Comparison of ENCODE assay signal across 11 cellular contexts in genomic region chr3:20049275-20049674, GRCh38. TPM values are rescaled to one million over a fixed set of nuclear protein-coding genes. Genes with fewer than 3 reads are reported as not detected.
A peak's percentile ranks its signal among the peaks of the same experiment; 100 is the strongest.
DNase-seq lines count a peak whose midpoint lies in the region; ATAC-seq lines count a peak whose summit lies in the region.
"Had no signal": no experiment of that assay in that cellular context is flagged by ENCODE, and none has a peak within 500 bp of the region (broad histone marks: within the 10 kb centered on the region; RNA-seq: fewer than 3 reads in every experiment).

No MANE protein-coding gene starts in this region.

- WGBS in GM23248 (ENCODE audit: low coverage in 1 of 2, low lambda C conversion rate in 2 of 2, missing lambda C conversion rate in 2 of 2), 2 experiments = 72 to 75% methylated on average over 7 of the region's 7 CpGs

- H3K27me3 ChIP-seq in GM23248 (replicated peaks; ENCODE audit: insufficient read depth) = no peaks in the 10 kb centered on the region

- DNase-seq in CD1c-positive myeloid dendritic cell (ENCODE audit: extremely low spot score) (peak; percentile 41), NAMALWA (ENCODE audit: low spot score) (peak; percentile 48), UCSD-AML1 (lab: John Stamatoyannopoulos, UW; ENCODE audit: unreplicated experiment) (no peak), D341Med (ENCODE audit: low spot score) (no peak), GM23248 (no peak)
- no peak for DNase-seq in activated T-cell treated with anti-CD3 and anti-CD28 coated beads, Interleukin-2, amount 50 U/mL, for 1 hour
- DNase-seq: activated CD8-positive, alpha-beta memory T cell treated with anti-CD3 and anti-CD28 coated beads, Interleukin-2, amount 50 U/mL, for 48 hours; SHP77 treated with DMSO at 0.1 percent for 48 hours had no signal

- in situ Hi-C loops in GM23248 (cut with MboI) = no loop called here

- H3K36me3 ChIP-seq in GM23248 (ENCODE audit: low read depth) = no peaks in the 10 kb centered on the region

- H2AFZ ChIP-seq in GM23248 = no peak overlapping the region

- peaks cover 18% of the 10 kb centered on the region for H3K4me1 ChIP-seq in GM23248 (ENCODE audit: insufficient read depth)

- peak; percentile 68 for ATAC-seq in GM19351 (IDR thresholded peaks at IDR 0.05; ENCODE audit: unreplicated experiment)
- ATAC-seq in HG02938 (IDR thresholded peaks at IDR 0.05; ENCODE audit: unreplicated experiment) = peak; percentile 83

- H4K20me1 ChIP-seq in GM23248 (ENCODE audit: insufficient read depth) = no peaks in the 10 kb centered on the region

- H3K4me3 ChIP-seq in GM23248 = no peak overlapping the region

- no peak overlapping the region for H3K9ac ChIP-seq in GM23248

- no peak overlapping the region for H3K4me2 ChIP-seq in GM23248 (ENCODE audit: unreplicated experiment)

- no peaks in the 10 kb centered on the region for H3K9me3 ChIP-seq in GM23248 (ENCODE audit: low read depth)

- peaks cover 5% of the 10 kb centered on the region; the same call in 1 of the 2 replicates for H3F3A ChIP-seq in GM23248 (ENCODE audit: insufficient read depth)

- H3K27ac ChIP-seq in GM23248 = no peak overlapping the region

- H3K79me2 ChIP-seq in GM23248 (ENCODE audit: insufficient read depth) = no peaks in the 10 kb centered on the region

- H3K9me2 ChIP-seq in GM23248 (ENCODE audit: insufficient read depth) = no peaks in the 10 kb centered on the region

RNA-seq across cellular contexts. Expression of gene KAT2B, which starts 9.0 kb away (rescaled TPM):
- total RNA-seq in GM23248 (2014; rRNA removed; shearing (Covaris generic)) = 10.4 and 13.5 TPM in 2 replicates
- 1.5 TPM in 2 replicates for polyA plus RNA-seq in GM23248 (2016; fragmentation: Nextera tagmentation; extraction: Ambion mirVana)

RNA-seq across cellular contexts. Expression of gene PP2D1, which starts 37.2 kb away (rescaled TPM):
- not detected in 2 replicates for total RNA-seq in GM23248 (2014; rRNA removed; shearing (Covaris generic))
- polyA plus RNA-seq in GM23248 (2016; fragmentation: Nextera tagmentation; extraction: Ambion mirVana) = 0.16 TPM in 1 of 2 replicates, not detected in the other
- total RNA-seq: MCF 10A had no signal

Comparison
In these comparisons a context has a peak if more than half of its experiments do, and no peak if none do; other contexts are left out.
1. DNase-seq: peak in CD1c-positive myeloid dendritic cell (single experiment) and NAMALWA (single experiment); none in UCSD-AML1 (single experiment), D341Med (single experiment), activated T-cell treated with anti-CD3 and anti-CD28 coated beads, Interleukin-2, amount 50 U/mL, for 1 hour (single experiment) and GM23248 (single experiment).